ENCODE assay signal across 13 cellular contexts in the genomic region with DNA sequence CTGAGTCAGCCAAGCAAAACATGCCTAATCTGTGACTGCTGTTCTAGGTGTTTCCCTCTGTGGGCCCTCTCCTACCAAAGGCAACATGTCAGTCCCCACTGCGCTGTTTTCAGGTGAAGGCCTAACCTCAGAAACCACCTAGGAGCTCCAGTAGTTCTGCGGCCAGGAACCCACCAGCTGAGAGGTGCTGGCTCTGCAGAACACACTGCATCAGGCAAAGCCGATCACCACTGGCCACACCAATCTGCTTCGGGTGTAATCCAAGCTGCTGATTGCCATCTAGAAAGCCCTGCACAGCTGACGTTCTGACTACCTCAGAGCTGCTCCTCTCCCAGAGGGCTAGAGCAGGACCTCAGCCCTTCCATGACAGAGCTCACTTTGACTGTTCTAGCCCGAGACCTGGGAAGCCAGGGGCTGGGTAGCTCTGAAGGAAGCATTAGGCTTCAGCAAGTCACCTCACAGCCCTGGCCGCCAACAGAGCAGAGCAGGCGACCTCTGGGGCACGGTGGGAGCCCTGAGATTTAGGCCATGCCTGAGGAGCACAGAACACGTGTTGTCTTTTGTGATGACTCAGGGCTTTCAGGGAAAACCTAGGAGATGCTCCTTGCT. TPM values are rescaled to one million over a fixed set of nuclear protein-coding genes. Genes with fewer than 3 reads are reported as not detected.
DNase-seq lines count a peak whose midpoint lies in the region; ATAC-seq, FAIRE-seq and TF ChIP-seq lines count a peak whose summit lies in the region.
"Had no signal": no experiment of that assay in that cellular context is flagged by ENCODE, and none has a peak within 500 bp of the region (broad histone marks: within the 10 kb centered on the region; RNA-seq: fewer than 3 reads in every experiment).

No MANE protein-coding gene starts in this region.

- 87% methylated on average over 6 of the region's 10 CpGs for WGBS in A549 (ENCODE audit: missing lambda C conversion rate)

- TF ChIP-seq POLR2A in A549 (IDR thresholded peaks at IDR 0.05; ENCODE audit: low read length) = no peak

- POLR2A ChIA-PET in A549 (lab: Yijun Ruan, JAX) (no interaction called here), A673 (lab: Charles Lee; ENCODE audit: low non-redundant PET) (no interaction called here)

- H3K9me2 ChIP-seq in OCI-LY1 (ENCODE audit: low read depth, low read length) = no peaks in the 10 kb centered on the region

- H3K4me2 ChIP-seq in A549 (no peak overlapping the region), OCI-LY1 (ENCODE audit: low read length) (peak overlapping the region; percentile 35; the same call in 1 of the 2 replicates)
- H3K4me2 ChIP-seq: hepatocyte had no signal

- no TSS peak for BruUV-seq in A673 (replicated peaks; lab: Mats Ljungman, UMichigan)

- H3F3A ChIP-seq in OCI-LY1 (ENCODE audit: insufficient read depth, low read length) = no peaks in the 10 kb centered on the region

- no peaks in the 10 kb centered on the region for H4K20me1 ChIP-seq in OCI-LY1 (ENCODE audit: insufficient read depth, low read length)

- TF ChIP-seq RAD21 in A549 (conservative IDR thresholded peaks at IDR 0.05 in 1 of 2, IDR thresholded peaks at IDR 0.05 in 1 of 2) = no peak

- TF ChIP-seq CTCF in A549 (IDR thresholded peaks at IDR 0.05) (no peak), OCI-LY1 (IDR thresholded peaks at IDR 0.05; ENCODE audit: low read length) (no peak), mucosa of descending colon (IDR thresholded peaks at IDR 0.05) (no peak), A673 (conservative IDR thresholded peaks at IDR 0.05; ENCODE audit: low read depth, low read length) (no peak)

- no peaks in the 10 kb centered on the region for H3K27me3 ChIP-seq in OCI-LY1 (ENCODE audit: insufficient read depth, low read length)
- no peaks in the 10 kb centered on the region for H3K27me3 ChIP-seq in A673 (replicated peaks; ENCODE audit: insufficient read depth, low read depth, low read length, poor library complexity)
- H3K27me3 ChIP-seq: hepatocyte, right lobe of liver had no signal

- CTCF ChIA-PET in A549 (lab: Yijun Ruan, JAX) = interaction anchor here (0.6 to 32.3 kb wide), 5 partner anchors 11 to 440 kb away, joined by 3 to 565 read pairs (median 3); partner anchors contain the start of gene CAMK2G
- CTCF ChIA-PET in A673 (lab: Charles Lee) = no interaction called here

- H3K9ac ChIP-seq in OCI-LY1 (ENCODE audit: low read length) = peak overlapping the region; percentile 50; the same call in 1 of the 2 replicates

- DNase-seq in A549 (ENCODE audit: low read depth in 1 of 2, low spot score in 1 of 2) = no peak
- peak; percentile 38 for DNase-seq in activated effector memory CD4-positive, alpha-beta T cell treated with Interleukin-2 at 50 U/mL for 16 hours
- DNase-seq in mucosa of descending colon = peak in 1 of 3 donors; percentile 55
- no peak for DNase-seq in NCI-H524 (lab: John Stamatoyannopoulos, UW)
- no peak for DNase-seq in A673 (ENCODE audit: low spot score)
- no peak for DNase-seq in left lobe of liver (ENCODE audit: low spot score)
- DNase-seq in DMS114 treated with DMSO at 0.1 percent for 48 hours (lab: John Stamatoyannopoulos, UW; ENCODE audit: unreplicated experiment) = no peak
- DNase-seq: NCI-H2081, right lobe of liver had no signal

- no peak overlapping the region for H2AFZ ChIP-seq in OCI-LY1 (ENCODE audit: low read length)
- H2AFZ ChIP-seq: hepatocyte had no signal

- H3K27ac ChIP-seq in A549 (no peak overlapping the region), OCI-LY1 (ENCODE audit: low read depth, low read length, poor library complexity, severe bottlenecking) (peak overlapping the region; percentile 73), A673 (ENCODE audit: low read depth, low read length, poor library complexity, severe bottlenecking) (no peak overlapping the region)
- H3K27ac ChIP-seq: hepatocyte, right lobe of liver had no signal

- no peak for FAIRE-seq in A549 (lab: Jason Lieb, UNC)

- intact Hi-C loops in mucosa of descending colon (cut with DNase I, micrococcal nuclease) (no loop called here), A673 (cut with micrococcal nuclease; ENCODE audit: unreplicated experiment) (no loop called here)

- no peak for ATAC-seq in A549
- ATAC-seq in mucosa of descending colon = peak; percentile 32
- no peak for ATAC-seq in left lobe of liver
- ATAC-seq: Right ventricle myocardium inferior had no signal

- H3K9me3 ChIP-seq in A549 = no peaks in the 10 kb centered on the region
- H3K9me3 ChIP-seq in OCI-LY1 (ENCODE audit: low read length) = no peaks in the 10 kb centered on the region
- no peaks in the 10 kb centered on the region for H3K9me3 ChIP-seq in mucosa of descending colon
- H3K9me3 ChIP-seq in A673 (ENCODE audit: low read depth, low read length, poor library complexity, severe bottlenecking) = no peaks in the 10 kb centered on the region
- H3K9me3 ChIP-seq: right lobe of liver had no signal

- TF ChIP-seq EP300 in A549 (IDR thresholded peaks at IDR 0.05) = no peak

- peaks cover 26% of the 10 kb centered on the region for H3K4me1 ChIP-seq in A549
- peaks cover 33% of the 10 kb centered on the region for H3K4me1 ChIP-seq in OCI-LY1 (ENCODE audit: insufficient read depth, low read length, severe bottlenecking)
- peaks cover 24% of the 10 kb centered on the region for H3K4me1 ChIP-seq in mucosa of descending colon (ENCODE audit: low read depth)
- no peaks in the 10 kb centered on the region for H3K4me1 ChIP-seq in A673 (ENCODE audit: insufficient read depth, low read length, poor library complexity, severe bottlenecking)

- H3K79me2 ChIP-seq in OCI-LY1 (ENCODE audit: insufficient read depth, low read length) = no peaks in the 10 kb centered on the region

- H3K36me3 ChIP-seq in OCI-LY1 (ENCODE audit: insufficient read depth, low read length) (peaks cover 39% of the 10 kb centered on the region; the same call in 1 of the 2 replicates), mucosa of descending colon (ENCODE audit: low read depth) (peaks cover 5% of the 10 kb centered on the region), A673 (ENCODE audit: insufficient read depth, low read length, poor library complexity, severe bottlenecking) (peaks cover 25% of the 10 kb centered on the region)

- H3K4me3 ChIP-seq in A549 (no peak overlapping the region), OCI-LY1 (ENCODE audit: low read depth, low read length, poor library complexity, severe bottlenecking) (no peak overlapping the region), mucosa of descending colon (no peak overlapping the region), A673 (ENCODE audit: low read depth, low read length, poor library complexity, severe bottlenecking) (no peak overlapping the region)
- H3K4me3 ChIP-seq: hepatocyte, right lobe of liver had no signal

TF ChIP-seq in A549, 52 proteins besides CTCF, POLR2A, EP300 and RAD21:
- TF ChIP-seq, protein P1, sequence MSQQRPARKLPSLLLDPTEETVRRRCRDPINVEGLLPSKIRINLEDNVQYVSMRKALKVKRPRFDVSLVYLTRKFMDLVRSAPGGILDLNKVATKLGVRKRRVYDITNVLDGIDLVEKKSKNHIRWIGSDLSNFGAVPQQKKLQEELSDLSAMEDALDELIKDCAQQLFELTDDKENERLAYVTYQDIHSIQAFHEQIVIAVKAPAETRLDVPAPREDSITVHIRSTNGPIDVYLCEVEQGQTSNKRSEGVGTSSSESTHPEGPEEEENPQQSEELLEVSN (IDR thresholded peaks at IDR 0.05; ENCODE audit: borderline replicate concordance, low read depth) = no peak
- no peak for TF ChIP-seq ZSCAN20 (CRISPR knock-in tag; IDR thresholded peaks at IDR 0.05)
- peak; percentile 86 for TF ChIP-seq MAFK (IDR thresholded peaks at IDR 0.05; ENCODE audit: partially characterized antibody)
- TF ChIP-seq NR3C1 (IDR thresholded peaks at IDR 0.05) = no peak

RNA-seq across cellular contexts. Expression of gene CAMK2G, which starts 14.8 kb away (rescaled TPM):
- 22.6 and 27.5 TPM in 2 replicates for polyA plus RNA-seq in A549 (2011; rRNA removed)
- 30.6 and 33.7 TPM in 2 replicates for polyA plus RNA-seq in A549 (2012; cell fraction: cytosol; rRNA removed)
- 61.5 and 75.3 TPM in 2 replicates for polyA plus RNA-seq in A549 (2012; cell fraction: nucleus; rRNA removed)
- 22.8 to 26.6 TPM (median 25.5 TPM) in 3 replicates for polyA plus RNA-seq in A549 (2017; fragmentation: RNase III; extraction: RNeasy Plus Mini Kit Qiagen cat#74134 plus additional on column Dnase treatment)
- 22.9 and 33.4 TPM in 2 replicates for polyA minus RNA-seq in A549 (2011; rRNA and poly(A)+ RNA removed)
- 100 to 1,000 TPM in 1 of 3 donors, 10 to 100 TPM in 2; 53.5 to 141 (median 57.2) TPM for total RNA-seq in mucosa of descending colon
- 32.7 and 40.3 TPM in 2 replicates for total RNA-seq in A673 (2021)
- total RNA-seq in left lobe of liver = 11.1 TPM

RNA-seq across cellular contexts. Expression of gene NDST2, which starts 48.1 kb away (rescaled TPM):
- polyA plus RNA-seq in A549 (2011; rRNA removed) (11.2 and 12.7 TPM in 2 replicates), A549 (2017; fragmentation: RNase III; extraction: RNeasy Plus Mini Kit Qiagen cat#74134 plus additional on column Dnase treatment) (11.7 to 14.9 TPM (median 14.2 TPM) in 3 replicates)
- polyA plus RNA-seq in A549 (2012; cell fraction: cytosol; rRNA removed) = 8.4 and 12.9 TPM in 2 replicates
- polyA plus RNA-seq in A549 (2012; cell fraction: nucleus; rRNA removed) = 22.3 and 28.8 TPM in 2 replicates
- polyA minus RNA-seq in A549 (2011; rRNA and poly(A)+ RNA removed) = 20.1 and 22.9 TPM in 2 replicates
- total RNA-seq in mucosa of descending colon (10 to 100 TPM; 26.7 to 39.0 (median 29.0) TPM), A673 (2021) (23.1 and 28.9 TPM in 2 replicates), left lobe of liver (11.5 TPM)

RNA-seq across cellular contexts. Expression of gene PLAU, which starts 51.4 kb away (rescaled TPM):
- polyA plus RNA-seq in A549 (2011; rRNA removed) (75.8 and 84.3 TPM in 2 replicates), A549 (2017; fragmentation: RNase III; extraction: RNeasy Plus Mini Kit Qiagen cat#74134 plus additional on column Dnase treatment) (82.6 to 88.3 TPM (median 87.2 TPM) in 3 replicates)
- polyA plus RNA-seq in A549 (2012; cell fraction: cytosol; rRNA removed) = 78.1 and 96.1 TPM in 2 replicates
- 128 and 152 TPM in 2 replicates for polyA plus RNA-seq in A549 (2012; cell fraction: nucleus; rRNA removed)
- polyA minus RNA-seq in A549 (2011; rRNA and poly(A)+ RNA removed) = 47.2 and 50.6 TPM in 2 replicates
- total RNA-seq in mucosa of descending colon (10 to 100 TPM in 1 of 3 donors, 1 to 10 TPM in 2; 4.6 to 10.3 (median 5.8) TPM), A673 (2021) (6.9 and 8.3 TPM in 2 replicates), left lobe of liver (0.50 TPM)
- total RNA-seq: B cell had no signal
